ENCODE assay signal across 12 cellular contexts in genomic region chr12:123041042-123041531, GRCh38.
DNase-seq lines count a peak whose midpoint lies in the region; ATAC-seq, FAIRE-seq and TF ChIP-seq lines count a peak whose summit lies in the region.
"Had no signal": no experiment of that assay in that cellular context is flagged by ENCODE, and none has a peak within 500 bp of the region (broad histone marks: within the 10 kb centered on the region; RNA-seq: fewer than 3 reads in every experiment).

No MANE protein-coding gene starts in this region.

- peak; percentile 43 for FAIRE-seq in GM12891 (lab: Jason Lieb, UNC)

- peak; percentile 35 for ATAC-seq in left colon
- ATAC-seq in stimulated activated memory B cell treated with anti-CD40 and anti-IgM and Interleukin-4, amounts not matched to agents 10 μg/mL and 1 μg/mL and 100 μg/mL, for 72 hours = no peak

- no peaks in the 10 kb centered on the region for H3K36me3 Mint-ChIP-seq in stimulated activated memory B cell treated with anti-CD40 and anti-IgM and Interleukin-4, amounts not matched to agents 10 μg/mL and 1 μg/mL and 100 μg/mL, for 72 hours

- no peaks in the 10 kb centered on the region for H3K36me3 ChIP-seq in BE2C
- H3K36me3 ChIP-seq: left ventricle myocardium inferior, SJSA1 had no signal

- no peaks in the 10 kb centered on the region for H3K27me3 ChIP-seq in BE2C
- H3K27me3 ChIP-seq: SJSA1 had no signal

- H3K4me3 ChIP-seq in BE2C (ENCODE audit: low read depth, low read length) = no peak overlapping the region
- H3K4me3 ChIP-seq: left ventricle myocardium inferior, SJSA1 had no signal

- H3K27me3 Mint-ChIP-seq in stimulated activated memory B cell treated with anti-CD40 and anti-IgM and Interleukin-4, amounts not matched to agents 10 μg/mL and 1 μg/mL and 100 μg/mL, for 72 hours = no peaks in the 10 kb centered on the region

- H3K9me3 Mint-ChIP-seq in stimulated activated memory B cell treated with anti-CD40 and anti-IgM and Interleukin-4, amounts not matched to agents 10 μg/mL and 1 μg/mL and 100 μg/mL, for 72 hours = no peaks in the 10 kb centered on the region

- no peak overlapping the region for H3K4me3 Mint-ChIP-seq in stimulated activated memory B cell treated with anti-CD40 and anti-IgM and Interleukin-4, amounts not matched to agents 10 μg/mL and 1 μg/mL and 100 μg/mL, for 72 hours

- no peaks in the 10 kb centered on the region for H3K4me1 ChIP-seq in BE2C

- H3K9me3 ChIP-seq in BE2C = no peaks in the 10 kb centered on the region
- H3K9me3 ChIP-seq: left ventricle myocardium inferior, SJSA1 had no signal

- peak; percentile 27 for DNase-seq in BE2C
- no peak for DNase-seq in GM12891 (ENCODE audit: insufficient read length, low spot score)
- DNase-seq in NCI-H748 treated with DMSO at 0.1 percent for 48 hours (lab: John Stamatoyannopoulos, UW) = peak; percentile 16
- DNase-seq in left colon = no peak
- no peak for DNase-seq in GM19240 (ENCODE audit: insufficient read length, low spot score)
- DNase-seq in effector CD8-positive, alpha-beta T cell (lab: John Stamatoyannopoulos, UW) = no peak
- no peak for DNase-seq in stimulated activated CD8-positive, alpha-beta memory T cell treated with anti-CD3 and anti-CD28 coated beads, Interleukin-4, amount 100 ng/mL, for 48 hours
- DNase-seq: activated T-cell treated with anti-CD3 and anti-CD28 coated beads, Interleukin-2, amount 50 U/mL, for 1 hour; anterior cingulate cortex; left ventricle myocardium inferior had no signal

- TF ChIP-seq CTCF in BE2C (IDR thresholded peaks at IDR 0.05; ENCODE audit: low read depth, low read length) = peak; percentile 20; the same call in 1 of the 2 replicates

- H3K27ac Mint-ChIP-seq in stimulated activated memory B cell treated with anti-CD40 and anti-IgM and Interleukin-4, amounts not matched to agents 10 μg/mL and 1 μg/mL and 100 μg/mL, for 72 hours = no peak overlapping the region

- intact Hi-C loops in left colon (cut with DNase I, micrococcal nuclease) = loop anchor here (5.0 to 10.0 kb wide), 3 partner anchors 111 to 194 kb away; partner anchors contain the start of genes PITPNM2 (in 2 of the 2), MPHOSPH9 (in 1 of the 2) and MTRFR (in 1 of the 2)

- no peak for TF ChIP-seq POLR2A in GM12891 (IDR thresholded peaks at IDR 0.05; ENCODE audit: low read depth, low read length)

- H3K4me1 Mint-ChIP-seq in stimulated activated memory B cell treated with anti-CD40 and anti-IgM and Interleukin-4, amounts not matched to agents 10 μg/mL and 1 μg/mL and 100 μg/mL, for 72 hours = peaks cover 19% of the 10 kb centered on the region

TF ChIP-seq in GM12891, 5 proteins besides CTCF, POLR2A, EP300 and RAD21:
- TF ChIP-seq SPI1 (IDR thresholded peaks at IDR 0.05; ENCODE audit: low read depth, low read length) (no peak), POU2F2 (IDR thresholded peaks at IDR 0.05; ENCODE audit: low read depth, low read length) (no peak), PAX5 (IDR thresholded peaks at IDR 0.05; ENCODE audit: insufficient read depth, low read length, severe bottlenecking) (no peak), POLR2AphosphoS5 (IDR thresholded peaks at IDR 0.05; ENCODE audit: low read depth, low read length) (no peak), TAF1 (IDR thresholded peaks at IDR 0.05; ENCODE audit: low read depth, low read length) (no peak)

Comparison
In these comparisons a context has a peak if more than half of its experiments do, and no peak if none do; other contexts are left out.
1. DNase-seq: peak in BE2C (single experiment) and NCI-H748 treated with DMSO at 0.1 percent for 48 hours (single experiment); none in GM12891 (single experiment), left colon (0 of 2), GM19240 (single experiment), effector CD8-positive, alpha-beta T cell (single experiment) and stimulated activated CD8-positive, alpha-beta memory T cell treated with anti-CD3 and anti-CD28 coated beads, Interleukin-4, amount 100 ng/mL, for 48 hours (single experiment).